In genomic region chr7:105924950-105925349, GRCh38 we compare ENCODE assay signal across 1 cellular context.
A peak's percentile ranks its signal among the peaks of the same experiment; 100 is the strongest.
TF ChIP-seq lines count a peak whose summit lies in the region.

No MANE protein-coding gene starts in this region.

TF ChIP-seq in GM12878, 131 proteins besides CTCF, POLR2A, EP300 and RAD21:
- TF ChIP-seq ZNF217 (IDR thresholded peaks at IDR 0.05) (peak; percentile 91), ATF2 (IDR thresholded peaks at IDR 0.05; ENCODE audit: low read length) (peak; percentile 41; the same call in 1 of the 2 replicates), PAX5 (IDR thresholded peaks at IDR 0.05; ENCODE audit: borderline replicate concordance, low read depth, low read length) (peak; percentile 58; the same call in 1 of the 2 replicates), HCFC1 (IDR thresholded peaks at IDR 0.05; ENCODE audit: low read length) (no peak), NR2F1 (conservative IDR thresholded peaks at IDR 0.05) (peak; percentile 43; the same call in 1 of the 2 replicates), NFIC (IDR thresholded peaks at IDR 0.05; ENCODE audit: low read depth, low read length) (peak; percentile 52), RELB (IDR thresholded peaks at IDR 0.05; ENCODE audit: low read depth) (no peak), JUNB (IDR thresholded peaks at IDR 0.05) (peak; percentile 75), ZNF207 (IDR thresholded peaks at IDR 0.05; ENCODE audit: borderline replicate concordance) (no peak), FOXM1 (IDR thresholded peaks at IDR 0.05; ENCODE audit: low read depth, low read length) (0 out of 2 replicates have a peak, but pooled peaks have one; percentile 40), ZNF687 (IDR thresholded peaks at IDR 0.05) (no peak), IRF4 (IDR thresholded peaks at IDR 0.05; ENCODE audit: low read depth, low read length) (0 out of 2 replicates have a peak, but pooled peaks have one; percentile 20), RBBP5 (conservative IDR thresholded peaks at IDR 0.05) (no peak), RUNX3 (IDR thresholded peaks at IDR 0.05; ENCODE audit: low read length) (peak; percentile 74), SRF (IDR thresholded peaks at IDR 0.05; ENCODE audit: low read depth in 2 of 2, low read length in 2 of 2) (0 out of 4 replicates have a peak, but pooled peaks of 1 of the 2 experiments have one; percentile 30)
- TF ChIP-seq, protein P1, sequence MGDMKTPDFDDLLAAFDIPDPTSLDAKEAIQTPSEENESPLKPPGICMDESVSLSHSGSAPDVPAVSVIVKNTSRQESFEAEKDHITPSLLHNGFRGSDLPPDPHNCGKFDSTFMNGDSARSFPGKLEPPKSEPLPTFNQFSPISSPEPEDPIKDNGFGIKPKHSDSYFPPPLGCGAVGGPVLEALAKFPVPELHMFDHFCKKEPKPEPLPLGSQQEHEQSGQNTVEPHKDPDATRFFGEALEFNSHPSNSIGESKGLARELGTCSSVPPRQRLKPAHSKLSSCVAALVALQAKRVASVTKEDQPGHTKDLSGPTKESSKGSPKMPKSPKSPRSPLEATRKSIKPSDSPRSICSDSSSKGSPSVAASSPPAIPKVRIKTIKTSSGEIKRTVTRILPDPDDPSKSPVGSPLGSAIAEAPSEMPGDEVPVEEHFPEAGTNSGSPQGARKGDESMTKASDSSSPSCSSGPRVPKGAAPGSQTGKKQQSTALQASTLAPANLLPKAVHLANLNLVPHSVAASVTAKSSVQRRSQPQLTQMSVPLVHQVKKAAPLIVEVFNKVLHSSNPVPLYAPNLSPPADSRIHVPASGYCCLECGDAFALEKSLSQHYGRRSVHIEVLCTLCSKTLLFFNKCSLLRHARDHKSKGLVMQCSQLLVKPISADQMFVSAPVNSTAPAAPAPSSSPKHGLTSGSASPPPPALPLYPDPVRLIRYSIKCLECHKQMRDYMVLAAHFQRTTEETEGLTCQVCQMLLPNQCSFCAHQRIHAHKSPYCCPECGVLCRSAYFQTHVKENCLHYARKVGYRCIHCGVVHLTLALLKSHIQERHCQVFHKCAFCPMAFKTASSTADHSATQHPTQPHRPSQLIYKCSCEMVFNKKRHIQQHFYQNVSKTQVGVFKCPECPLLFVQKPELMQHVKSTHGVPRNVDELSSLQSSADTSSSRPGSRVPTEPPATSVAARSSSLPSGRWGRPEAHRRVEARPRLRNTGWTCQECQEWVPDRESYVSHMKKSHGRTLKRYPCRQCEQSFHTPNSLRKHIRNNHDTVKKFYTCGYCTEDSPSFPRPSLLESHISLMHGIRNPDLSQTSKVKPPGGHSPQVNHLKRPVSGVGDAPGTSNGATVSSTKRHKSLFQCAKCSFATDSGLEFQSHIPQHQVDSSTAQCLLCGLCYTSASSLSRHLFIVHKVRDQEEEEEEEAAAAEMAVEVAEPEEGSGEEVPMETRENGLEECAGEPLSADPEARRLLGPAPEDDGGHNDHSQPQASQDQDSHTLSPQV (IDR thresholded peaks at IDR 0.05) = no peak
- TF ChIP-seq, protein P2, sequence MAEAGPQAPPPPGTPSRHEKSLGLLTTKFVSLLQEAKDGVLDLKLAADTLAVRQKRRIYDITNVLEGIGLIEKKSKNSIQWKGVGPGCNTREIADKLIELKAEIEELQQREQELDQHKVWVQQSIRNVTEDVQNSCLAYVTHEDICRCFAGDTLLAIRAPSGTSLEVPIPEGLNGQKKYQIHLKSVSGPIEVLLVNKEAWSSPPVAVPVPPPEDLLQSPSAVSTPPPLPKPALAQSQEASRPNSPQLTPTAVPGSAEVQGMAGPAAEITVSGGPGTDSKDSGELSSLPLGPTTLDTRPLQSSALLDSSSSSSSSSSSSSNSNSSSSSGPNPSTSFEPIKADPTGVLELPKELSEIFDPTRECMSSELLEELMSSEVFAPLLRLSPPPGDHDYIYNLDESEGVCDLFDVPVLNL (IDR thresholded peaks at IDR 0.05; ENCODE audit: low read depth, low read length) = no peak
- TF ChIP-seq, protein P3, sequence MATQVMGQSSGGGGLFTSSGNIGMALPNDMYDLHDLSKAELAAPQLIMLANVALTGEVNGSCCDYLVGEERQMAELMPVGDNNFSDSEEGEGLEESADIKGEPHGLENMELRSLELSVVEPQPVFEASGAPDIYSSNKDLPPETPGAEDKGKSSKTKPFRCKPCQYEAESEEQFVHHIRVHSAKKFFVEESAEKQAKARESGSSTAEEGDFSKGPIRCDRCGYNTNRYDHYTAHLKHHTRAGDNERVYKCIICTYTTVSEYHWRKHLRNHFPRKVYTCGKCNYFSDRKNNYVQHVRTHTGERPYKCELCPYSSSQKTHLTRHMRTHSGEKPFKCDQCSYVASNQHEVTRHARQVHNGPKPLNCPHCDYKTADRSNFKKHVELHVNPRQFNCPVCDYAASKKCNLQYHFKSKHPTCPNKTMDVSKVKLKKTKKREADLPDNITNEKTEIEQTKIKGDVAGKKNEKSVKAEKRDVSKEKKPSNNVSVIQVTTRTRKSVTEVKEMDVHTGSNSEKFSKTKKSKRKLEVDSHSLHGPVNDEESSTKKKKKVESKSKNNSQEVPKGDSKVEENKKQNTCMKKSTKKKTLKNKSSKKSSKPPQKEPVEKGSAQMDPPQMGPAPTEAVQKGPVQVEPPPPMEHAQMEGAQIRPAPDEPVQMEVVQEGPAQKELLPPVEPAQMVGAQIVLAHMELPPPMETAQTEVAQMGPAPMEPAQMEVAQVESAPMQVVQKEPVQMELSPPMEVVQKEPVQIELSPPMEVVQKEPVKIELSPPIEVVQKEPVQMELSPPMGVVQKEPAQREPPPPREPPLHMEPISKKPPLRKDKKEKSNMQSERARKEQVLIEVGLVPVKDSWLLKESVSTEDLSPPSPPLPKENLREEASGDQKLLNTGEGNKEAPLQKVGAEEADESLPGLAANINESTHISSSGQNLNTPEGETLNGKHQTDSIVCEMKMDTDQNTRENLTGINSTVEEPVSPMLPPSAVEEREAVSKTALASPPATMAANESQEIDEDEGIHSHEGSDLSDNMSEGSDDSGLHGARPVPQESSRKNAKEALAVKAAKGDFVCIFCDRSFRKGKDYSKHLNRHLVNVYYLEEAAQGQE (IDR thresholded peaks at IDR 0.05; ENCODE audit: low read depth, low read length) = no peak
